ENCODE assay signal across 16 cellular contexts in the genomic region with DNA sequence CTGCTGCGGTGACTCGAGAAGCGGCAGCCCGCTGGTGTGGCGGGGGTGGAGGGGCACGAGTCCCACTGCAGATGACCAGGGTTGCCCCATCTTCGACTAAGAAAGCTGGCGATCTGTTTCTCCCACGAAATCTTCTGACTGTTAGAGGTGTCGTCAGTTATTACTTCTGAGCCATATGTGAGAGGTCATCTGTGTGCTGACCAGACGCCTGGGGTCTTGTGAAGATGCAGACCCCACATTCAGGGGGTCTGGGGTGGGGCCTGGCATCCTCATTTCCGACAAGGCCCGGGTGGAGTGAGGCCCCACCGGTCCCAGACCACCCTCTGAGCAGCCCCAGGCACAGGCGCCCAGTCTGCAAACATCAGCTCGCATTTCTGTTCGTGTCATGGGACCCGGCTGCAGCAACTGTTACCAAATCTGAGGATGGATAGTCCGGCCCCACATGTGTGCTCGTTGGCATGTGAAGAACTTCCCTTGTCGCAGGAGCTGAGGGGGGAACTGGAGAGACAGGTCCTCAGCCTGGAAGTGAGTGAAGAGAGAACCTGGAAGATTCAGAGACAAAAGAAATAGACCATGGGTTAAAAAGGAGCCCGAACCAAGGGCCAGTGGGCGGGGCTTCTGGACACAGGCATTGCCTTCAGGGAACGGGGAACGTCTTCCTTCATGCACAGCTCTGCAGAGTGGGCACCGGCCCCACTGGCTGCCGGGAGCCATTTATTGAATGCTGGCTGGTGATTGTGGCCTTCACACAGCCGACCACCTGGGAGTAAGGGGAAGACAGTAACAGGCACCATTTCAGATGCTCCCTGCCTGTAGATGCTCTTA.
A peak's percentile ranks its signal among the peaks of the same experiment; 100 is the strongest.
DNase-seq lines count a peak whose midpoint lies in the region; ATAC-seq and TF ChIP-seq lines count a peak whose summit lies in the region.
"Had no signal": no experiment of that assay in that cellular context is flagged by ENCODE, and none has a peak within 500 bp of the region (broad histone marks: within the 10 kb centered on the region; RNA-seq: fewer than 3 reads in every experiment).

No MANE protein-coding gene starts in this region.

- intact Hi-C loops in activated CD4-positive, alpha-beta T cell treated with anti-CD3 and anti-CD28 coated beads for 36 hours (cut with DNase I, micrococcal nuclease), result no loop called here
- intact Hi-C loops in activated CD4-positive, alpha-beta T cell treated with anti-CD3 and anti-CD28 coated beads, Interleukin-2, amount 10 ng/mL, durations not matched to agents 24 days and 14 days (cut with micrococcal nuclease), result no loop called here
- intact Hi-C loops in Calu3 (cut with micrococcal nuclease; ENCODE audit: unreplicated experiment), result no loop called here

- POLR2A ChIA-PET in activated CD4-positive, alpha-beta T cell treated with anti-CD3 and anti-CD28 coated beads for 36 hours (lab: Charles Lee), result no interaction called here
- POLR2A ChIA-PET in RWPE1 (lab: Yijun Ruan, JAX; ENCODE audit: low non-redundant PET), result no interaction called here

- peaks cover 21% of the 10 kb centered on the region for H3K4me1 Mint-ChIP-seq in activated CD4-positive, alpha-beta T cell treated with anti-CD3 and anti-CD28 coated beads for 36 hours
- peaks cover 12% of the 10 kb centered on the region for H3K4me1 Mint-ChIP-seq in activated CD4-positive, alpha-beta T cell treated with anti-CD3 and anti-CD28 coated beads, Interleukin-2, amount 10 ng/mL, durations not matched to agents 24 days and 14 days
- H3K4me1 Mint-ChIP-seq in type B pancreatic cell (ENCODE audit: unreplicated experiment), result peaks cover 5% of the 10 kb centered on the region
- H3K4me1 Mint-ChIP-seq in Calu3 (ENCODE audit: low read depth, unreplicated experiment), result no peaks in the 10 kb centered on the region
- H3K4me1 Mint-ChIP-seq: activated naive CD4-positive, alpha-beta T cell treated with anti-CD3 and anti-CD28 coated beads, Interleukin-2, amount 10 ng/mL, durations not matched to agents 7 days and 5 days had no signal

- no peaks in the 10 kb centered on the region for H3K36me3 Mint-ChIP-seq in activated CD4-positive, alpha-beta T cell treated with anti-CD3 and anti-CD28 coated beads for 36 hours (ENCODE audit: low read depth)
- no peaks in the 10 kb centered on the region for H3K36me3 Mint-ChIP-seq in activated CD4-positive, alpha-beta T cell treated with anti-CD3 and anti-CD28 coated beads, Interleukin-2, amount 10 ng/mL, durations not matched to agents 24 days and 14 days (ENCODE audit: low read depth)
- no peaks in the 10 kb centered on the region for H3K36me3 Mint-ChIP-seq in type B pancreatic cell
- no peaks in the 10 kb centered on the region for H3K36me3 Mint-ChIP-seq in Calu3 (ENCODE audit: insufficient read depth, unreplicated experiment)
- H3K36me3 Mint-ChIP-seq: activated naive CD4-positive, alpha-beta T cell treated with anti-CD3 and anti-CD28 coated beads, Interleukin-2, amount 10 ng/mL, durations not matched to agents 7 days and 5 days had no signal

- BruUV-seq in Calu3 (replicated peaks; lab: Mats Ljungman, UMichigan), result no TSS peak

- peak; percentile 1 for DNase-seq in activated CD4-positive, alpha-beta T cell treated with anti-CD3 and anti-CD28 coated beads for 36 hours
- no peak for DNase-seq in activated CD4-positive, alpha-beta T cell treated with anti-CD3 and anti-CD28 coated beads, Interleukin-2, amount 10 ng/mL, durations not matched to agents 24 days and 14 days
- peak; percentile 7 for DNase-seq in activated CD8-positive, alpha-beta memory T cell treated with anti-CD3 and anti-CD28 coated beads, Interleukin-2, amount 50 U/mL, for 4 hours
- DNase-seq in mesenteric fat pad (ENCODE audit: low spot score) (peak; percentile 82), type B pancreatic cell (ENCODE audit: extremely low spot score, unreplicated experiment) (peak; percentile 40), RWPE1 (ENCODE audit: low spot score) (no peak), Calu3 (no peak)
- DNase-seq: activated CD4-positive, alpha-beta T cell treated with anti-CD3 and anti-CD28 coated beads for 1 hour; activated naive CD4-positive, alpha-beta T cell treated with anti-CD3 and anti-CD28 coated beads, Interleukin-2, amount 10 ng/mL, durations not matched to agents 7 days and 5 days; HFFc6; kidney glomerular epithelial cell; NCI-H1417; NCI-H526 treated with DMSO at 0.1 percent for 48 hours had no signal

- CTCF ChIA-PET in activated CD4-positive, alpha-beta T cell treated with anti-CD3 and anti-CD28 coated beads for 36 hours (lab: Charles Lee), result interaction anchor here (0.6 to 0.7 kb wide), 2 partner anchors 43 to 837 kb away, joined by 3 to 5 read pairs; no protein-coding TSS in a partner anchor
- CTCF ChIA-PET in RWPE1 (lab: Yijun Ruan, JAX) (no interaction called here), Calu3 (lab: Charles Lee) (no interaction called here)

- TF ChIP-seq CTCF in type B pancreatic cell (conservative IDR thresholded peaks at IDR 0.05) (no peak), RWPE1 (conservative IDR thresholded peaks at IDR 0.05; ENCODE audit: low read depth) (no peak), Calu3 (IDR thresholded peaks at IDR 0.05; ENCODE audit: unreplicated experiment) (no peak)

- H3K27me3 Mint-ChIP-seq in activated CD4-positive, alpha-beta T cell treated with anti-CD3 and anti-CD28 coated beads for 36 hours, result peaks cover 4% of the 10 kb centered on the region
- H3K27me3 Mint-ChIP-seq in activated CD4-positive, alpha-beta T cell treated with anti-CD3 and anti-CD28 coated beads, Interleukin-2, amount 10 ng/mL, durations not matched to agents 24 days and 14 days, result no peaks in the 10 kb centered on the region
- H3K27me3 Mint-ChIP-seq in type B pancreatic cell, result peaks cover 4% of the 10 kb centered on the region
- H3K27me3 Mint-ChIP-seq in Calu3 (ENCODE audit: unreplicated experiment), result peaks cover 51% of the 10 kb centered on the region

- no peak overlapping the region for H3K27ac ChIP-seq in RWPE1
- H3K27ac ChIP-seq: 22Rv1 had no signal

- H3K9me3 Mint-ChIP-seq in activated CD4-positive, alpha-beta T cell treated with anti-CD3 and anti-CD28 coated beads for 36 hours (ENCODE audit: low read depth), result no peaks in the 10 kb centered on the region
- no peaks in the 10 kb centered on the region for H3K9me3 Mint-ChIP-seq in activated CD4-positive, alpha-beta T cell treated with anti-CD3 and anti-CD28 coated beads, Interleukin-2, amount 10 ng/mL, durations not matched to agents 24 days and 14 days
- H3K9me3 Mint-ChIP-seq in type B pancreatic cell (no peaks in the 10 kb centered on the region), Calu3 (ENCODE audit: low read depth, unreplicated experiment) (no peaks in the 10 kb centered on the region)
- H3K9me3 Mint-ChIP-seq: activated naive CD4-positive, alpha-beta T cell treated with anti-CD3 and anti-CD28 coated beads, Interleukin-2, amount 10 ng/mL, durations not matched to agents 7 days and 5 days had no signal

- ATAC-seq in activated CD4-positive, alpha-beta T cell treated with anti-CD3 and anti-CD28 coated beads for 36 hours, result no peak
- ATAC-seq in HG02610 (IDR thresholded peaks at IDR 0.05; ENCODE audit: unreplicated experiment), result no peak

- H3K27ac Mint-ChIP-seq in activated CD4-positive, alpha-beta T cell treated with anti-CD3 and anti-CD28 coated beads for 36 hours, result no peak overlapping the region
- H3K27ac Mint-ChIP-seq in activated CD4-positive, alpha-beta T cell treated with anti-CD3 and anti-CD28 coated beads, Interleukin-2, amount 10 ng/mL, durations not matched to agents 24 days and 14 days, result no peak overlapping the region
- no peak overlapping the region for H3K27ac Mint-ChIP-seq in type B pancreatic cell
- no peak overlapping the region for H3K27ac Mint-ChIP-seq in Calu3 (ENCODE audit: unreplicated experiment)
- H3K27ac Mint-ChIP-seq: activated naive CD4-positive, alpha-beta T cell treated with anti-CD3 and anti-CD28 coated beads, Interleukin-2, amount 10 ng/mL, durations not matched to agents 7 days and 5 days; B cell; HFFc6 had no signal

- no peak overlapping the region for H3K4me3 Mint-ChIP-seq in activated CD4-positive, alpha-beta T cell treated with anti-CD3 and anti-CD28 coated beads for 36 hours
- H3K4me3 Mint-ChIP-seq in activated CD4-positive, alpha-beta T cell treated with anti-CD3 and anti-CD28 coated beads, Interleukin-2, amount 10 ng/mL, durations not matched to agents 24 days and 14 days, result no peak overlapping the region
- H3K4me3 Mint-ChIP-seq in type B pancreatic cell, result no peak overlapping the region
- H3K4me3 Mint-ChIP-seq in Calu3 (ENCODE audit: low read depth, unreplicated experiment), result no peak overlapping the region
- H3K4me3 Mint-ChIP-seq: activated naive CD4-positive, alpha-beta T cell treated with anti-CD3 and anti-CD28 coated beads, Interleukin-2, amount 10 ng/mL, durations not matched to agents 7 days and 5 days; B cell; HFFc6 had no signal

Comparison
In these comparisons a context has a peak if more than half of its experiments do, and no peak if none do; other contexts are left out.
1. DNase-seq: peak in activated CD4-positive, alpha-beta T cell treated with anti-CD3 and anti-CD28 coated beads for 36 hours (single experiment), activated CD8-positive, alpha-beta memory T cell treated with anti-CD3 and anti-CD28 coated beads, Interleukin-2, amount 50 U/mL, for 4 hours (single experiment), mesenteric fat pad (single experiment) and type B pancreatic cell (single experiment); none in activated CD4-positive, alpha-beta T cell treated with anti-CD3 and anti-CD28 coated beads, Interleukin-2, amount 10 ng/mL, durations not matched to agents 24 days and 14 days (single experiment), RWPE1 (single experiment) and Calu3 (single experiment).